8 cellular contexts compared by ENCODE assay signal in genomic region chr2:75089471-75089870, GRCh38.
"Had no signal": no experiment of that assay in that cellular context is flagged by ENCODE, and none has a peak within 500 bp of the region (broad histone marks: within the 10 kb centered on the region; RNA-seq: fewer than 3 reads in every experiment).

No MANE protein-coding gene starts in this region.

- H3K9me3 ChIP-seq: HAP-1 had no signal

- H3K27ac Mint-ChIP-seq: HFFc6, IgD-negative memory B cell had no signal

- H3K4me3 Mint-ChIP-seq: HFFc6, IgD-negative memory B cell had no signal

- H3K27ac ChIP-seq: GM23248, HL-60 had no signal

- H3K9me3 Mint-ChIP-seq: HFFc6 had no signal

- H3K36me3 ChIP-seq: HAP-1 had no signal

- DNase-seq: GM23248, GOT3, H7, HFFc6, KG1 had no signal

- H3K4me1 ChIP-seq: HAP-1 had no signal

- H3K4me3 ChIP-seq: GM23248, HAP-1 had no signal

- H3K4me1 Mint-ChIP-seq: IgD-negative memory B cell had no signal
